8 cellular contexts compared by ENCODE assay signal in genomic region chr1:222589462-222590302, GRCh38. TPM values are rescaled to one million over a fixed set of nuclear protein-coding genes. Genes with fewer than 3 reads are reported as not detected.
DNase-seq lines count a peak whose midpoint lies in the region; ATAC-seq, FAIRE-seq and TF ChIP-seq lines count a peak whose summit lies in the region.

Gene TAF1A, minus strand, starts transcription at chr1:222589933.

- H3K36me3 ChIP-seq in adipocyte (ENCODE audit: control insufficient read depth, insufficient read depth, low read length, severe bottlenecking) (peaks cover 16% of the 10 kb centered on the region), heart right ventricle (peaks cover 0 to 35% (median 0%) of the 10 kb centered on the region in 9 donors), upper lobe of left lung (peaks cover 0 to 14% (median 0%) of the 10 kb centered on the region in 4 donors)

- peak within 1 kb of the TSS; percentile 97 to 99 (median 97) for H3K4me3 Mint-ChIP-seq in T-cell

- TF ChIP-seq POLR2A in GM12891 (IDR thresholded peaks at IDR 0.05; ENCODE audit: low read depth, low read length) (peak; percentile 64; the same call in 1 of the 2 replicates), upper lobe of left lung (IDR thresholded peaks at IDR 0.05) (peak in 1 of 4 donors; percentile 44)

- H3K9ac ChIP-seq in adipocyte (ENCODE audit: low read length), result peak within 1 kb of the TSS; percentile 91

- H3K27ac ChIP-seq in heart right ventricle (peak within 1 kb of the TSS in 9 of 10 donors; percentile 67 to 92 (median 79)), upper lobe of left lung (peak within 1 kb of the TSS; percentile 76 to 85 (median 84))

- TF ChIP-seq CTCF in heart right ventricle (IDR thresholded peaks at IDR 0.05) (no peak), upper lobe of left lung (IDR thresholded peaks at IDR 0.05) (peak in 1 of 6 experiments; percentile 14)

- ATAC-seq in HG02759 (IDR thresholded peaks at IDR 0.05; ENCODE audit: unreplicated experiment), result peak; percentile 100
- ATAC-seq in T-cell (replicated peaks in 1 of 4), result peak; percentile 100
- peak; percentile 94 to 100 (median 98) for ATAC-seq in heart right ventricle
- ATAC-seq in upper lobe of left lung (ENCODE audit: low FRiP score in 2 of 2), result peak; percentile 96 to 98

- intact Hi-C loops in heart right ventricle (cut with DNase I) (loop anchor here in 1 of 10 donors (2.0 to 5.0 kb wide), 2 partner anchors 27 to 43 kb away; no protein-coding TSS in a partner anchor), posterior cingulate gyrus (cut with DNase I) (loop anchor here (2.0 kb wide), 1 partner anchor 53 kb away; no protein-coding TSS in a partner anchor)

- H3K27me3 Mint-ChIP-seq in T-cell, result no peaks in the 10 kb centered on the region

- H3K27me3 ChIP-seq in adipocyte (replicated peaks; ENCODE audit: control insufficient read depth, insufficient read depth, low read length) (no peaks in the 10 kb centered on the region), heart right ventricle (no peaks in the 10 kb centered on the region), upper lobe of left lung (no peaks in the 10 kb centered on the region)

- H3K9me3 Mint-ChIP-seq in T-cell, result no peaks in the 10 kb centered on the region

- DNase-seq in GM12891 (ENCODE audit: insufficient read length, low spot score) (peak; percentile 48), NCI-H1417 (lab: John Stamatoyannopoulos, UW) (peak; percentile 65 to 91 (median 84)), T-cell (peak; percentile 62 to 93 (median 85)), adipocyte (ENCODE audit: low read depth) (peak; percentile 93), heart right ventricle (peak; percentile 83 to 89), posterior cingulate gyrus (peak; percentile 77 to 97 (median 85)), upper lobe of left lung (peak; percentile 87 to 91)

- H3K4me1 ChIP-seq in adipocyte (ENCODE audit: control insufficient read depth, insufficient read depth, low read length) (peaks cover 16% of the 10 kb centered on the region), heart right ventricle (peaks cover 0 to 23% (median 10%) of the 10 kb centered on the region in 9 donors), upper lobe of left lung (peaks cover 11 to 19% (median 17%) of the 10 kb centered on the region in 4 donors)

- peak within 1 kb of the TSS; percentile 96 to 99 for H3K27ac Mint-ChIP-seq in T-cell

- 0 to 1% methylated on average over 41 of the region's 41 CpGs for WGBS in heart right ventricle, 2 donors
- 0 to 1% methylated on average over 30 to 41 of the region's 41 CpGs for WGBS in upper lobe of left lung, 2 donors

- POLR2A ChIA-PET in T-cell (lab: Charles Lee), result interaction anchor here (0.7 to 1.7 kb wide), 8 partner anchors 27 to 848 kb away, joined by 3 to 9 read pairs (median 4); partner anchors contain the start of genes AIDA (in 1 of the 2) and BROX (in 1 of the 2)

- peaks cover 47 to 57% (median 48%) of the 10 kb centered on the region in 3 donors for H3K4me1 Mint-ChIP-seq in T-cell

- H3K9me3 ChIP-seq in adipocyte (ENCODE audit: control insufficient read depth, low read length), result no peaks in the 10 kb centered on the region
- H3K9me3 ChIP-seq in heart right ventricle, result peaks cover 0 to 4% (median 0%) of the 10 kb centered on the region in 11 donors
- no peaks in the 10 kb centered on the region for H3K9me3 ChIP-seq in upper lobe of left lung

- peak; percentile 96 for FAIRE-seq in GM12891 (lab: Jason Lieb, UNC)

- H3K4me3 ChIP-seq in adipocyte (ENCODE audit: low read length) (peak within 1 kb of the TSS; percentile 97), heart right ventricle (peak within 1 kb of the TSS; percentile 47 to 80 (median 74)), upper lobe of left lung (peak within 1 kb of the TSS; percentile 54 to 80 (median 70))

- no peak for TF ChIP-seq EP300 in upper lobe of left lung (IDR thresholded peaks at IDR 0.05)

- H3K36me3 Mint-ChIP-seq in T-cell, result peaks cover 23% of the 10 kb centered on the region

- CTCF ChIA-PET in T-cell (lab: Charles Lee), result interaction anchor here (0.6 to 2.0 kb wide), 8 partner anchors 9 to 125 kb away, joined by 3 to 15 read pairs (median 5); partner anchors contain the start of gene BROX (in 1 of the 2)

TF ChIP-seq in GM12891, 5 proteins besides CTCF, POLR2A, EP300 and RAD21:
- no peak for TF ChIP-seq PAX5 (IDR thresholded peaks at IDR 0.05; ENCODE audit: insufficient read depth, low read length, severe bottlenecking)
- TF ChIP-seq POU2F2 (IDR thresholded peaks at IDR 0.05; ENCODE audit: low read depth, low read length), result 0 out of 2 replicates have a peak, but pooled peaks have one; percentile 24
- peak; percentile 55; the same call in 1 of the 2 replicates for TF ChIP-seq TAF1 (IDR thresholded peaks at IDR 0.05; ENCODE audit: low read depth, low read length)
- TF ChIP-seq POLR2AphosphoS5 (IDR thresholded peaks at IDR 0.05; ENCODE audit: low read depth, low read length), result peak; percentile 76

RNA-seq across cellular contexts. Expression of gene TAF1A, which starts in this region (rescaled TPM):
- polyA plus RNA-seq in GM12891 (2012; ENCODE audit: low read depth, missing spikeins), result 2.5 TPM
- total RNA-seq in T-cell (10 to 100 TPM in 3 of 5 donors, 1 to 10 TPM in 2; 5.7 to 14.0 (median 12.3) TPM), heart right ventricle (1 to 10 TPM; 1.3 to 3.3 (median 1.8) TPM), upper lobe of left lung (10 to 100 TPM in 1 of 6 donors, 1 to 10 TPM in 5; 1.6 to 12.0 (median 4.7) TPM)
- polyA plus RNA-seq in heart right ventricle, result 1 to 10 TPM; 1.1 to 1.2 TPM

Comparison
In these comparisons a context has a peak if more than half of its experiments do, and no peak if none do; other contexts are left out.
1. Peak in every context shown above with its lines: DNase-seq, ATAC-seq, H3K4me3 ChIP-seq and H3K27ac ChIP-seq.